1 cellular context compared by ENCODE assay signal in genomic region chr14:56581041-56581727, GRCh38.
TF ChIP-seq lines count a peak whose summit lies in the region.

No MANE protein-coding gene starts in this region.

TF ChIP-seq in WTC11, 78 proteins besides CTCF, POLR2A, EP300 and RAD21 (continued from another document):
- TF ChIP-seq STAT6 (CRISPR knock-in tag; conservative IDR thresholded peaks at IDR 0.05; ENCODE audit: low read depth) (no peak), FOXJ3 (CRISPR knock-in tag; IDR thresholded peaks at IDR 0.05; ENCODE audit: borderline replicate concordance) (no peak), E2F4 (CRISPR knock-in tag; IDR thresholded peaks at IDR 0.05; ENCODE audit: borderline replicate concordance, low read depth) (no peak), ZNF263 (CRISPR knock-in tag; IDR thresholded peaks at IDR 0.05; ENCODE audit: low read depth) (no peak), FOXP4 (CRISPR knock-in tag; IDR thresholded peaks at IDR 0.05) (no peak), ZNF396 (CRISPR knock-in tag; IDR thresholded peaks at IDR 0.05; ENCODE audit: borderline replicate concordance) (no peak), PREB (CRISPR knock-in tag; IDR thresholded peaks at IDR 0.05; ENCODE audit: borderline replicate concordance) (no peak), NR2C2 (CRISPR knock-in tag; IDR thresholded peaks at IDR 0.05) (no peak), AR (CRISPR knock-in tag; IDR thresholded peaks at IDR 0.05) (no peak), RELA (CRISPR knock-in tag; IDR thresholded peaks at IDR 0.05; ENCODE audit: borderline replicate concordance) (no peak)
